Comparison of ENCODE assay signal across 10 cellular contexts in the genomic region with DNA sequence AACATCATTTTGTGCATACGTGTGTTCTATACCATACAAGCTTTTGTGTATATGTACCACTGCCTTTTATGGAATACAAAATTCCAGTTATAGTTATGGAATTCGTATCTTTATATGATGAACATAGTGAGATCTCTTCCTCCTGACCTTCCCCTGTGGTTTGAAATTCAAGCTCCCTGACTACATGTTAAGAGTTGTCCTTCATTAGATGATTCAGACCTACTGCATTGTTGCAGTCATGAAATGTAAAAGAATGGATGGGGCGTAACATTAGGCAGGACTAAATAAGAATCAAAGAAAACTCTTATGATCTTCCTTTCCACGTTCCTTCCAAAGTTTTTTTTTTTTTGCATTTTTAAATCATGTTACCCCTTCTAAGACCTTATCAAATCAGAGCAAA.
"Had no signal": no experiment of that assay in that cellular context is flagged by ENCODE, and none has a peak within 500 bp of the region (broad histone marks: within the 10 kb centered on the region; RNA-seq: fewer than 3 reads in every experiment).

No MANE protein-coding gene starts in this region.

- H3K36me3 Mint-ChIP-seq: IgD-negative memory B cell had no signal

- H3K27ac ChIP-seq: GM23248, HL-60, KMS-11 had no signal

- H3K4me1 Mint-ChIP-seq: IgD-negative memory B cell had no signal

- DNase-seq: GM23248, GOT3, H7, HFFc6, KBM-7 had no signal

- ATAC-seq: HCT116 had no signal

- H3K9me3 Mint-ChIP-seq: IgD-negative memory B cell had no signal

- H3K36me3 ChIP-seq: HAP-1 had no signal

- H3K9me3 ChIP-seq: HAP-1 had no signal

- H3K4me3 Mint-ChIP-seq: HFFc6, IgD-negative memory B cell had no signal

- H3K4me3 ChIP-seq: GM23248, HAP-1 had no signal

- H3K4me1 ChIP-seq: HAP-1 had no signal

- H3K27ac Mint-ChIP-seq: HFFc6, IgD-negative memory B cell had no signal
